ENCODE assay signal across 18 cellular contexts in genomic region chr6:136039185-136039584, GRCh38.
DNase-seq lines count a peak whose midpoint lies in the region; ATAC-seq and TF ChIP-seq lines count a peak whose summit lies in the region.
"Had no signal": no experiment of that assay in that cellular context is flagged by ENCODE, and none has a peak within 500 bp of the region (broad histone marks: within the 10 kb centered on the region; RNA-seq: fewer than 3 reads in every experiment).

No MANE protein-coding gene starts in this region.

- TF ChIP-seq EP300 in ovary (IDR thresholded peaks at IDR 0.05): no peak

- H3K4me3 ChIP-seq in breast epithelium: peak overlapping the region in 2 of 3 donors; percentile 39 to 56
- no peak overlapping the region for H3K4me3 ChIP-seq in mammary epithelial cell (replicated peaks in 1 of 3; ENCODE audit: insufficient read depth in 1 of 3, low read depth in 2 of 3, low read length in 3 of 3)
- H3K4me3 ChIP-seq in fibroblast of villous mesenchyme (ENCODE audit: low read depth, low read length): peak overlapping the region; percentile 44
- H3K4me3 ChIP-seq in ovary: peak overlapping the region; percentile 36
- H3K4me3 ChIP-seq in urinary bladder (ENCODE audit: low read depth, low read length): peak overlapping the region; percentile 37
- H3K4me3 ChIP-seq: neural progenitor cell had no signal

- no peak for TF ChIP-seq CTCF in breast epithelium (IDR thresholded peaks at IDR 0.05)
- TF ChIP-seq CTCF in mammary epithelial cell (conservative IDR thresholded peaks at IDR 0.05 in 1 of 2, IDR thresholded peaks at IDR 0.05 in 1 of 2; ENCODE audit: extremely low read depth in 1 of 2, insufficient read depth in 1 of 2, low read depth in 1 of 2, low read length in 2 of 2): no peak
- no peak for TF ChIP-seq CTCF in fibroblast of villous mesenchyme (IDR thresholded peaks at IDR 0.05; ENCODE audit: insufficient read depth, low read depth, low read length)
- TF ChIP-seq CTCF in ovary (IDR thresholded peaks at IDR 0.05): no peak

- WGBS in mammary epithelial cell (ENCODE audit: low coverage, missing lambda C conversion rate): 62% methylated on average over 4 of the region's 4 CpGs
- WGBS in ovary, 3 donors: 23 to 50% (median 29%) methylated on average over 4 of the region's 4 CpGs
- 44% methylated on average over 4 of the region's 4 CpGs for WGBS in urinary bladder

- no TSS peak for BruUV-seq in mammary epithelial cell (replicated peaks; lab: Mats Ljungman, UMichigan)

- in situ Hi-C loops in mammary epithelial cell (cut with MboI; ENCODE audit: low sequenced_read_pairs in 2 of 2): no loop called here

- intact Hi-C loops in breast epithelium (cut with DNase I; ENCODE audit: low total_unique reads) (no loop called here), mammary epithelial cell (cut with micrococcal nuclease) (no loop called here), ovary (cut with DNase I) (loop anchor here in 1 of 4 donors (10.0 kb wide), 1 partner anchor 126 kb away; no protein-coding TSS in a partner anchor)

- TF ChIP-seq POLR2A in breast epithelium (IDR thresholded peaks at IDR 0.05) (no peak), ovary (IDR thresholded peaks at IDR 0.05) (no peak)

- no peaks in the 10 kb centered on the region for H3K79me2 ChIP-seq in mammary epithelial cell (ENCODE audit: insufficient read depth, low read length)

- H3K4me1 ChIP-seq in breast epithelium (peaks cover 0 to 4% of the 10 kb centered on the region in 2 donors), mammary epithelial cell (ENCODE audit: insufficient read depth, low read length) (no peaks in the 10 kb centered on the region), ovary (ENCODE audit: insufficient read depth) (peaks cover 12% of the 10 kb centered on the region), urinary bladder (ENCODE audit: insufficient read depth) (no peaks in the 10 kb centered on the region)
- H3K4me1 ChIP-seq: colonic mucosa had no signal

- no peak overlapping the region for H3K4me2 ChIP-seq in mammary epithelial cell (ENCODE audit: insufficient read depth, low read depth, low read length)
- H3K4me2 ChIP-seq: neural progenitor cell had no signal

- no peak for ATAC-seq in HG02981 (IDR thresholded peaks at IDR 0.05; ENCODE audit: unreplicated experiment)
- ATAC-seq: CD8-positive, alpha-beta T cell had no signal

- no peak overlapping the region for H3K9ac ChIP-seq in mammary epithelial cell (ENCODE audit: insufficient read depth, low read length)
- H3K9ac ChIP-seq: neural progenitor cell had no signal

- no peaks in the 10 kb centered on the region for H4K20me1 ChIP-seq in mammary epithelial cell (ENCODE audit: insufficient read depth, low read length)

- no peaks in the 10 kb centered on the region for H3K9me3 ChIP-seq in breast epithelium
- no peaks in the 10 kb centered on the region for H3K9me3 ChIP-seq in mammary epithelial cell (replicated peaks; ENCODE audit: insufficient read depth, low read length)
- no peaks in the 10 kb centered on the region for H3K9me3 ChIP-seq in ovary
- H3K9me3 ChIP-seq: colonic mucosa, spleen had no signal

- peak overlapping the region; percentile 37 to 48 for H3K27ac ChIP-seq in breast epithelium
- H3K27ac ChIP-seq in mammary epithelial cell (ENCODE audit: insufficient read depth, low read depth, low read length): no peak overlapping the region
- H3K27ac ChIP-seq in ovary: peak overlapping the region in 1 of 2 donors; percentile 81
- peak overlapping the region; percentile 48 for H3K27ac ChIP-seq in urinary bladder (ENCODE audit: low read depth)
- H3K27ac ChIP-seq: colonic mucosa, neural progenitor cell, spleen had no signal

- DNase-seq in breast epithelium (ENCODE audit: low spot score in 2 of 2) (no peak), mammary epithelial cell (no peak), fibroblast of villous mesenchyme (ENCODE audit: low read depth) (no peak), ovary (peak in 1 of 5 donors; percentile 30), HT-29 (ENCODE audit: low spot score) (no peak), cortex of kidney (lab: John Stamatoyannopoulos, UW) (no peak)
- DNase-seq: CD8-positive, alpha-beta T cell; colonic mucosa; GOT3; KBM-7; mesendoderm; NCI-H1092; NK-92 treated with Interleukin-12 subunit alpha and Interleukin-12 subunit beta, amount 100 ng/mL, for 24 hours; spleen; stimulated activated naive CD4-positive, alpha-beta T cell had no signal

- no peaks in the 10 kb centered on the region for H3K27me3 ChIP-seq in breast epithelium
- H3K27me3 ChIP-seq in mammary epithelial cell (ENCODE audit: insufficient read depth, low read length): peaks cover 11% of the 10 kb centered on the region
- no peaks in the 10 kb centered on the region for H3K27me3 ChIP-seq in ovary
- H3K27me3 ChIP-seq: colonic mucosa, neural progenitor cell, spleen had no signal

- no peak overlapping the region for H2AFZ ChIP-seq in mammary epithelial cell (ENCODE audit: low read depth, low read length)
- H2AFZ ChIP-seq: neural progenitor cell had no signal

- CTCF ChIA-PET in mammary epithelial cell (lab: Charles Lee; ENCODE audit: low non-redundant PET): no interaction called here

- no peaks in the 10 kb centered on the region for H3K36me3 ChIP-seq in breast epithelium
- H3K36me3 ChIP-seq in mammary epithelial cell (ENCODE audit: insufficient read depth, low read length): no peaks in the 10 kb centered on the region
- H3K36me3 ChIP-seq in ovary: no peaks in the 10 kb centered on the region
- H3K36me3 ChIP-seq in urinary bladder (ENCODE audit: insufficient read depth): no peaks in the 10 kb centered on the region
- H3K36me3 ChIP-seq: colonic mucosa, neural progenitor cell, spleen had no signal

- dilution Hi-C loops in mammary epithelial cell (cut with HindIII; ENCODE audit: low sequenced_read_pairs): no loop called here

Comparison
In these comparisons a context has a peak if more than half of its experiments do, and no peak if none do; other contexts are left out.
1. H3K4me3 ChIP-seq: peak in breast epithelium (2 of 3), fibroblast of villous mesenchyme (single experiment), ovary (single experiment) and urinary bladder (single experiment); none in mammary epithelial cell (0 of 3).